10 cellular contexts compared by ENCODE assay signal in genomic region chr2:135245055-135245454, GRCh38.
DNase-seq lines count a peak whose midpoint lies in the region; ATAC-seq and TF ChIP-seq lines count a peak whose summit lies in the region.
"Had no signal": no experiment of that assay in that cellular context is flagged by ENCODE, and none has a peak within 500 bp of the region (broad histone marks: within the 10 kb centered on the region; RNA-seq: fewer than 3 reads in every experiment).

No MANE protein-coding gene starts in this region.

- no TSS peak for BruUV-seq in mammary epithelial cell (replicated peaks; lab: Mats Ljungman, UMichigan)

- H3K27ac Mint-ChIP-seq in activated CD4-positive, alpha-beta T cell treated with anti-CD3 and anti-CD28 coated beads, Interleukin-2, amount 10 ng/mL, durations not matched to agents 24 days and 14 days: peak overlapping the region; percentile 86

- H2AFZ ChIP-seq in mammary epithelial cell (ENCODE audit: low read depth, low read length): no peak overlapping the region

- H3K9ac ChIP-seq in mammary epithelial cell (ENCODE audit: insufficient read depth, low read length): no peak overlapping the region

- H3K36me3 ChIP-seq in mammary epithelial cell (ENCODE audit: insufficient read depth, low read length) (no peaks in the 10 kb centered on the region), ascending aorta (no peaks in the 10 kb centered on the region)

- in situ Hi-C loops in mammary epithelial cell (cut with MboI; ENCODE audit: low sequenced_read_pairs in 2 of 2): no loop called here

- TF ChIP-seq CTCF in mammary epithelial cell (conservative IDR thresholded peaks at IDR 0.05 in 1 of 2, IDR thresholded peaks at IDR 0.05 in 1 of 2; ENCODE audit: extremely low read depth in 1 of 2, insufficient read depth in 1 of 2, low read depth in 1 of 2, low read length in 2 of 2): no peak
- TF ChIP-seq CTCF in ascending aorta (IDR thresholded peaks at IDR 0.05): no peak

- H3K27me3 ChIP-seq in mammary epithelial cell (ENCODE audit: insufficient read depth, low read length): no peaks in the 10 kb centered on the region
- no peaks in the 10 kb centered on the region for H3K27me3 ChIP-seq in ascending aorta

- no peaks in the 10 kb centered on the region for H3K27me3 Mint-ChIP-seq in activated CD4-positive, alpha-beta T cell treated with anti-CD3 and anti-CD28 coated beads, Interleukin-2, amount 10 ng/mL, durations not matched to agents 24 days and 14 days
- H3K27me3 Mint-ChIP-seq: CD8-positive, alpha-beta memory T cell had no signal

- H4K20me1 ChIP-seq in mammary epithelial cell (ENCODE audit: insufficient read depth, low read length): no peaks in the 10 kb centered on the region

- ATAC-seq in GM18517 (IDR thresholded peaks at IDR 0.05; ENCODE audit: unreplicated experiment) (no peak), GM21381 (IDR thresholded peaks at IDR 0.05; ENCODE audit: unreplicated experiment) (no peak)

- intact Hi-C loops in activated CD4-positive, alpha-beta T cell treated with anti-CD3 and anti-CD28 coated beads, Interleukin-2, amount 10 ng/mL, durations not matched to agents 24 days and 14 days (cut with micrococcal nuclease): loop anchor here (1.0 to 10.0 kb wide), 2 partner anchors 193 to 290 kb away; partner anchors contain the start of genes R3HDM1, RAB3GAP1 and ZRANB3
- intact Hi-C loops in mammary epithelial cell (cut with micrococcal nuclease) (no loop called here), ascending aorta (cut with DNase I) (no loop called here)

- peaks cover 6% of the 10 kb centered on the region for H3K36me3 Mint-ChIP-seq in activated CD4-positive, alpha-beta T cell treated with anti-CD3 and anti-CD28 coated beads, Interleukin-2, amount 10 ng/mL, durations not matched to agents 24 days and 14 days (ENCODE audit: low read depth)

- no peak overlapping the region for H3K4me3 ChIP-seq in mammary epithelial cell (replicated peaks in 1 of 3; ENCODE audit: insufficient read depth in 1 of 3, low read depth in 2 of 3, low read length in 3 of 3)
- no peak overlapping the region for H3K4me3 ChIP-seq in ascending aorta

- H3K27ac ChIP-seq in mammary epithelial cell (ENCODE audit: insufficient read depth, low read depth, low read length): no peak overlapping the region
- H3K27ac ChIP-seq in ascending aorta: no peak overlapping the region
- H3K27ac ChIP-seq: HL-60 had no signal

- no peak overlapping the region for H3K4me3 Mint-ChIP-seq in activated CD4-positive, alpha-beta T cell treated with anti-CD3 and anti-CD28 coated beads, Interleukin-2, amount 10 ng/mL, durations not matched to agents 24 days and 14 days
- H3K4me3 Mint-ChIP-seq: CD8-positive, alpha-beta memory T cell had no signal

- H3K9me3 ChIP-seq in mammary epithelial cell (replicated peaks; ENCODE audit: insufficient read depth, low read length) (no peaks in the 10 kb centered on the region), ascending aorta (no peaks in the 10 kb centered on the region)

- H3K4me2 ChIP-seq in mammary epithelial cell (ENCODE audit: insufficient read depth, low read depth, low read length): no peak overlapping the region

- H3K4me1 ChIP-seq in mammary epithelial cell (ENCODE audit: insufficient read depth, low read length) (peaks cover 8% of the 10 kb centered on the region), ascending aorta (no peaks in the 10 kb centered on the region)

- peak; percentile 71 for DNase-seq in activated CD4-positive, alpha-beta T cell treated with anti-CD3 and anti-CD28 coated beads, Interleukin-2, amount 10 ng/mL, durations not matched to agents 24 days and 14 days
- no peak for DNase-seq in activated CD4-positive, alpha-beta T cell treated with anti-CD3 and anti-CD28 coated beads, Interleukin-2, amount 50 U/mL, for 1 hour
- DNase-seq in NCI-H2029 treated with DMSO at 0.1 percent for 48 hours (lab: John Stamatoyannopoulos, UW): peak; percentile 2
- DNase-seq in mammary epithelial cell: peak; percentile 72
- peak; percentile 78 for DNase-seq in pulmonary artery endothelial cell (ENCODE audit: low read depth, low spot score)
- DNase-seq in ascending aorta (ENCODE audit: low spot score in 2 of 2): no peak

- dilution Hi-C loops in mammary epithelial cell (cut with HindIII; ENCODE audit: low sequenced_read_pairs): no loop called here

- CTCF ChIA-PET in mammary epithelial cell (lab: Charles Lee; ENCODE audit: low non-redundant PET): no interaction called here

- peaks cover 10% of the 10 kb centered on the region for H3K9me3 Mint-ChIP-seq in activated CD4-positive, alpha-beta T cell treated with anti-CD3 and anti-CD28 coated beads, Interleukin-2, amount 10 ng/mL, durations not matched to agents 24 days and 14 days

- peaks cover 22% of the 10 kb centered on the region for H3K4me1 Mint-ChIP-seq in activated CD4-positive, alpha-beta T cell treated with anti-CD3 and anti-CD28 coated beads, Interleukin-2, amount 10 ng/mL, durations not matched to agents 24 days and 14 days

- H3K79me2 ChIP-seq in mammary epithelial cell (ENCODE audit: insufficient read depth, low read length): no peaks in the 10 kb centered on the region

Comparison
In these comparisons a context has a peak if more than half of its experiments do, and no peak if none do; other contexts are left out.
1. DNase-seq: peak in activated CD4-positive, alpha-beta T cell treated with anti-CD3 and anti-CD28 coated beads, Interleukin-2, amount 10 ng/mL, durations not matched to agents 24 days and 14 days (single experiment), NCI-H2029 treated with DMSO at 0.1 percent for 48 hours (single experiment), mammary epithelial cell (single experiment) and pulmonary artery endothelial cell (single experiment); none in activated CD4-positive, alpha-beta T cell treated with anti-CD3 and anti-CD28 coated beads, Interleukin-2, amount 50 U/mL, for 1 hour (single experiment) and ascending aorta (0 of 2).